Comparison of ENCODE assay signal across 1 cellular context in genomic region chr16:23506606-23506994, GRCh38.
TF ChIP-seq lines count a peak whose summit lies in the region.

No MANE protein-coding gene starts in this region.

TF ChIP-seq in HepG2, 621 proteins besides CTCF, POLR2A, EP300 and RAD21:
- TF ChIP-seq, protein P1, sequence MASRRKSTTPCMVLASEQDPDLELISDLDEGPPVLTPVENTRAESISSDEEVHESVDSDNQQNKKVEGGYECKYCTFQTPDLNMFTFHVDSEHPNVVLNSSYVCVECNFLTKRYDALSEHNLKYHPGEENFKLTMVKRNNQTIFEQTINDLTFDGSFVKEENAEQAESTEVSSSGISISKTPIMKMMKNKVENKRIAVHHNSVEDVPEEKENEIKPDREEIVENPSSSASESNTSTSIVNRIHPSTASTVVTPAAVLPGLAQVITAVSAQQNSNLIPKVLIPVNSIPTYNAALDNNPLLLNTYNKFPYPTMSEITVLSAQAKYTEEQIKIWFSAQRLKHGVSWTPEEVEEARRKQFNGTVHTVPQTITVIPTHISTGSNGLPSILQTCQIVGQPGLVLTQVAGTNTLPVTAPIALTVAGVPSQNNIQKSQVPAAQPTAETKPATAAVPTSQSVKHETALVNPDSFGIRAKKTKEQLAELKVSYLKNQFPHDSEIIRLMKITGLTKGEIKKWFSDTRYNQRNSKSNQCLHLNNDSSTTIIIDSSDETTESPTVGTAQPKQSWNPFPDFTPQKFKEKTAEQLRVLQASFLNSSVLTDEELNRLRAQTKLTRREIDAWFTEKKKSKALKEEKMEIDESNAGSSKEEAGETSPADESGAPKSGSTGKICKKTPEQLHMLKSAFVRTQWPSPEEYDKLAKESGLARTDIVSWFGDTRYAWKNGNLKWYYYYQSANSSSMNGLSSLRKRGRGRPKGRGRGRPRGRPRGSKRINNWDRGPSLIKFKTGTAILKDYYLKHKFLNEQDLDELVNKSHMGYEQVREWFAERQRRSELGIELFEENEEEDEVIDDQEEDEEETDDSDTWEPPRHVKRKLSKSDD (CRISPR knock-in tag; IDR thresholded peaks at IDR 0.05; ENCODE audit: low read depth) = 0 out of 2 replicates have a peak, but pooled peaks have one; percentile 51
- no peak for TF ChIP-seq TEAD3 (CRISPR knock-in tag; optimal IDR thresholded peaks at IDR 0.05; ENCODE audit: borderline replicate concordance)
